ENCODE assay signal across 12 cellular contexts in the genomic region with DNA sequence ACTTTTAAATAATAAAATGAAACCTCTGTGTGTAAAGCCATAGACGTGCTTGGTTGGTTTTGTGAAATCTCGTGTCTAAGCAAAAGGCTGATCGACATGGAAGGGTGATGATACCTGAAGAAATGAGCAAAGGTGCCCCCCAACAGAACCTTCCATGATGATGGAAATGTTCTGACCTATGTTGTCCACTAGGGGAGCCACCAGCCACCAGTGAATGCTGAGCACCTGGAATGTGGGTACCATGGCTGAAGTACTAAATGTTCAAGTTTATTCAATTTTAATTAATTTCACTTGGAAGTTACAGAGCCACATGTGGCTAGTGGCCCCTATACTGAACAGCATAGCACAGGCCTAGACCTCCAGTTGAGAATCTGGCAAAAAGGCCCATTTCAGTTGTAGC.
DNase-seq lines count a peak whose midpoint lies in the region; ATAC-seq, FAIRE-seq and TF ChIP-seq lines count a peak whose summit lies in the region.
"Had no signal": no experiment of that assay in that cellular context is flagged by ENCODE, and none has a peak within 500 bp of the region (broad histone marks: within the 10 kb centered on the region; RNA-seq: fewer than 3 reads in every experiment).

No MANE protein-coding gene starts in this region.

- H3K36me3 ChIP-seq in BJ (ENCODE audit: control insufficient read depth, insufficient read depth, low read length) (no peaks in the 10 kb centered on the region), K562 (ENCODE audit: control insufficient read depth, insufficient read depth, low read length) (no peaks in the 10 kb centered on the region), HepG2 (replicated peaks in 1 of 2; ENCODE audit: control insufficient read depth in 1 of 2, insufficient read depth in 2 of 2, low read length in 2 of 2) (no peaks in the 10 kb centered on the region), adrenal gland (replicated peaks in 1 of 2) (no peaks in the 10 kb centered on the region)

- CTCF ChIA-PET in BJ (lab: Yijun Ruan, JAX): interaction anchor here (0.6 to 12.8 kb wide), 17 partner anchors 9 to 317 kb away, joined by 3 to 230 read pairs (median 4); a partner anchor contains a TSS
- CTCF ChIA-PET in HEK293T (lab: Yijun Ruan, JAX): interaction anchor here (1.2 kb wide), 1 partner anchor 206 kb away, joined by 4 read pairs; no protein-coding TSS in a partner anchor
- CTCF ChIA-PET in K562 (lab: Yijun Ruan, JAX; ENCODE audit: low intra/inter-chr PET ratio): interaction anchor here (0.7 to 2.5 kb wide), 2 partner anchors 10 to 206 kb away, joined by 3 to 10 read pairs; no protein-coding TSS in a partner anchor
- CTCF ChIA-PET in HepG2 (lab: Yijun Ruan, JAX; ENCODE audit: low intra/inter-chr PET ratio, low total read pairs): interaction anchor here (2.0 kb wide), 1 partner anchor 356 kb away, joined by 8 read pairs; no protein-coding TSS in a partner anchor

- intact Hi-C loops in K562 (cut with micrococcal nuclease): no loop called here
- intact Hi-C loops in HepG2 (cut with micrococcal nuclease; ENCODE audit: unreplicated experiment): no loop called here
- intact Hi-C loops in adrenal gland (cut with DNase I): loop anchor here in 1 of 2 donors (5.0 to 10.0 kb wide), 3 partner anchors 202 to 320 kb away; a partner anchor contains a TSS
- intact Hi-C loops in left cardiac atrium (cut with DNase I): loop anchor here in 1 of 2 donors (2.0 to 10.0 kb wide), 2 partner anchors 206 to 320 kb away; no protein-coding TSS in a partner anchor

- no peak overlapping the region for H3K4me3 ChIP-seq in BJ (ENCODE audit: low read depth, low read length)
- no peak overlapping the region for H3K4me3 ChIP-seq in K562
- no peak overlapping the region for H3K4me3 ChIP-seq in HepG2 (replicated peaks in 1 of 3; ENCODE audit: insufficient read depth in 1 of 3, low read depth in 2 of 3, low read length in 3 of 3)
- no peak overlapping the region for H3K4me3 ChIP-seq in adrenal gland
- H3K4me3 ChIP-seq: coronary artery had no signal

- TF ChIP-seq CTCF in BJ (IDR thresholded peaks at IDR 0.05; ENCODE audit: insufficient read depth, low read depth, low read length): peak; percentile 56
- TF ChIP-seq CTCF in K562 (IDR thresholded peaks at IDR 0.05 in 2 of 3, conservative IDR thresholded peaks at IDR 0.05 in 1 of 3; ENCODE audit: insufficient read depth in 2 of 3, low read depth in 1 of 3, low read length in 3 of 3): peak; percentile 62 to 69 (median 66)
- TF ChIP-seq CTCF in HepG2 (CRISPR knock-in tag; IDR thresholded peaks at IDR 0.05): peak; percentile 30
- TF ChIP-seq CTCF in adrenal gland (IDR thresholded peaks at IDR 0.05): peak in 2 of 6 experiments; percentile 33 to 39

- H3K4me1 ChIP-seq in K562 (replicated peaks in 1 of 2; ENCODE audit: control insufficient read depth in 2 of 2, insufficient read depth in 2 of 2, low read length in 2 of 2) (no peaks in the 10 kb centered on the region), HepG2 (ENCODE audit: insufficient read depth, low read length) (no peaks in the 10 kb centered on the region), adrenal gland (replicated peaks in 1 of 2) (no peaks in the 10 kb centered on the region)

- POLR2A ChIA-PET in BJ (lab: Charles Lee): no interaction called here
- POLR2A ChIA-PET in HEK293T (lab: Yijun Ruan, JAX): interaction anchor here (0.7 kb wide), 1 partner anchor 201 kb away, joined by 3 read pairs; no protein-coding TSS in a partner anchor
- POLR2A ChIA-PET in K562 (lab: Yijun Ruan, JAX): interaction anchor here (1.8 kb wide), 1 partner anchor 10 kb away, joined by 3 read pairs; no protein-coding TSS in a partner anchor
- POLR2A ChIA-PET in HepG2 (lab: Yijun Ruan, JAX): no interaction called here

- peak; percentile 76 for FAIRE-seq in K562 (lab: Jason Lieb, UNC)
- no peak for FAIRE-seq in HepG2 (lab: Jason Lieb, UNC)
- FAIRE-seq: islet of Langerhans had no signal

- no peaks in the 10 kb centered on the region for H3K9me1 ChIP-seq in K562 (ENCODE audit: control insufficient read depth, insufficient read depth, low read length)

- ATAC-seq in K562: peak; percentile 85
- ATAC-seq in HepG2: no peak
- no peak for ATAC-seq in left cardiac atrium

- H3K27me3 ChIP-seq in BJ (ENCODE audit: control insufficient read depth, insufficient read depth, low read length): no peaks in the 10 kb centered on the region
- peaks cover 0 to 8% of the 10 kb centered on the region in 2 experiments; a peak in 2 of 5 replicates for H3K27me3 ChIP-seq in K562 (ENCODE audit: control insufficient read depth in 2 of 2, insufficient read depth in 2 of 2, low read length in 2 of 2)
- H3K27me3 ChIP-seq in HepG2 (ENCODE audit: control insufficient read depth in 1 of 2, insufficient read depth in 2 of 2, low read length in 2 of 2): peaks cover 0 to 1% of the 10 kb centered on the region in 2 experiments; a peak in 1 of 5 replicates
- peaks cover 24% of the 10 kb centered on the region for H3K27me3 ChIP-seq in adrenal gland

- TF ChIP-seq POLR2A in K562 (conservative IDR thresholded peaks at IDR 0.05): no peak
- TF ChIP-seq POLR2A in HepG2 (IDR thresholded peaks at IDR 0.05; ENCODE audit: insufficient read depth in 1 of 2, low read depth in 2 of 2, low read length in 2 of 2): no peak
- no peak for TF ChIP-seq POLR2A in adrenal gland (IDR thresholded peaks at IDR 0.05)

- no peak for DNase-seq in BJ (ENCODE audit: low read depth)
- peak; percentile 9 for DNase-seq in HEK293T (ENCODE audit: extremely low spot score)
- DNase-seq in K562 (ENCODE audit: extremely low read depth in 1 of 4, low spot score in 3 of 4): peak; percentile 23 to 44 (median 40)
- DNase-seq in HepG2 (ENCODE audit: low spot score): no peak
- no peak for DNase-seq in stimulated activated CD4-positive, alpha-beta T cell treated with anti-CD3 and anti-CD28 coated beads, Interleukin-4, amount 100 ng/mL, for 1 hour
- DNase-seq in adrenal gland: no peak
- no peak for DNase-seq in putamen (ENCODE audit: low spot score)
- DNase-seq in left cardiac atrium: no peak
- DNase-seq: DMS153, NCI-H1105 treated with DMSO at 0.1 percent for 48 hours had no signal

- H3K79me2 ChIP-seq in K562 (ENCODE audit: control insufficient read depth, insufficient read depth, low read length) (no peaks in the 10 kb centered on the region), HepG2 (ENCODE audit: insufficient read depth, low read length) (no peaks in the 10 kb centered on the region)

- H2AFZ ChIP-seq in K562 (ENCODE audit: low read depth, low read length): no peak overlapping the region
- H2AFZ ChIP-seq in HepG2 (ENCODE audit: low read length): no peak overlapping the region

- WGBS in K562 (ENCODE audit: insufficient coverage, low coverage, missing lambda C conversion rate): 2% methylated on average over 3 of the region's 3 CpGs
- 30% methylated on average over 3 of the region's 3 CpGs for WGBS in HepG2 (ENCODE audit: low lambda C conversion rate)
- WGBS in adrenal gland, 4 donors: 78 to 93% (median 86%) methylated on average over 3 of the region's 3 CpGs

- H3K9me3 ChIP-seq in K562 (replicated peaks; ENCODE audit: control insufficient read depth, insufficient read depth, low read depth, low read length) (no peaks in the 10 kb centered on the region), HepG2 (ENCODE audit: low read length) (no peaks in the 10 kb centered on the region), adrenal gland (replicated peaks in 1 of 3) (no peaks in the 10 kb centered on the region)

- H3K4me2 ChIP-seq in K562 (ENCODE audit: insufficient read depth, low read length) (no peak overlapping the region), HepG2 (ENCODE audit: low read depth, low read length) (no peak overlapping the region)

- TF ChIP-seq EP300 in K562 (IDR thresholded peaks at IDR 0.05; ENCODE audit: low read length) (no peak), HepG2 (IDR thresholded peaks at IDR 0.05; ENCODE audit: low read depth in 2 of 2, low read length in 2 of 2) (no peak), HepG2 (CRISPR knock-in tag; IDR thresholded peaks at IDR 0.05; ENCODE audit: borderline replicate concordance) (no peak)

- H3K9ac ChIP-seq in K562 (ENCODE audit: insufficient read depth in 1 of 2, low read depth in 2 of 2, low read length in 2 of 2) (no peak overlapping the region), HepG2 (ENCODE audit: insufficient read depth, low read depth, low read length) (no peak overlapping the region)

- no peak overlapping the region for H3K27ac ChIP-seq in K562 (ENCODE audit: extremely low read depth, low read depth, low read length)
- H3K27ac ChIP-seq in HepG2 (ENCODE audit: extremely low read length, insufficient read depth, low read length): no peak overlapping the region
- H3K27ac ChIP-seq in adrenal gland: no peak overlapping the region
- H3K27ac ChIP-seq: coronary artery had no signal

- in situ Hi-C loops in K562 (cut with MboI) (loop anchor here (5.0 to 10.0 kb wide), 2 partner anchors 202 to 320 kb away; a partner anchor contains a TSS), HepG2 (cut with HindIII; ENCODE audit: extremely low pct_ligation_motif_present, low pct_unique_long_range_greater_than_20kb) (loop anchor here (5.0 to 10.0 kb wide), 2 partner anchors 202 to 320 kb away; a partner anchor contains a TSS)

- TF ChIP-seq RAD21 in K562 (CRISPR knock-in tag; conservative IDR thresholded peaks at IDR 0.05 in 1 of 2, IDR thresholded peaks at IDR 0.05 in 1 of 2) (peak in 1 of 2 experiments; percentile 39; a peak in 2 of 4 replicates), HepG2 (CRISPR knock-in tag; IDR thresholded peaks at IDR 0.05) (no peak)

- H4K20me1 ChIP-seq in K562 (replicated peaks; ENCODE audit: control insufficient read depth, insufficient read depth, low read length) (no peaks in the 10 kb centered on the region), HepG2 (ENCODE audit: insufficient read depth, low read length) (no peaks in the 10 kb centered on the region)

- BruUV-seq in K562 (replicated peaks; lab: Mats Ljungman, UMichigan): no TSS peak
- no TSS peak for BruUV-seq in HepG2 (replicated peaks; lab: Mats Ljungman, UMichigan)

TF ChIP-seq in HEK293T, 16 proteins besides CTCF, POLR2A, EP300 and RAD21 (continues in another document):
- TF ChIP-seq LEF1 (IDR thresholded peaks at IDR 0.05; ENCODE audit: borderline replicate concordance) (no peak), SUZ12 (IDR thresholded peaks at IDR 0.05) (no peak), BHLHE40 (IDR thresholded peaks at IDR 0.05; ENCODE audit: borderline replicate concordance) (no peak), FOXK2 (IDR thresholded peaks at IDR 0.05) (no peak), SP1 (IDR thresholded peaks at IDR 0.05) (no peak)

TF ChIP-seq in K562, 482 proteins besides CTCF, POLR2A, EP300 and RAD21 (continues in another document):
- TF ChIP-seq ESRRB (CRISPR knock-in tag; IDR thresholded peaks at IDR 0.05; ENCODE audit: borderline replicate concordance): no peak
- TF ChIP-seq HIVEP1 (CRISPR knock-in tag; IDR thresholded peaks at IDR 0.05): no peak
- no peak for TF ChIP-seq TCFL5 (CRISPR knock-in tag; conservative IDR thresholded peaks at IDR 0.05)
- no peak for TF ChIP-seq CXXC5 (CRISPR knock-in tag; IDR thresholded peaks at IDR 0.05)

TF ChIP-seq in HepG2, 621 proteins besides CTCF, POLR2A, EP300 and RAD21:
- 0 out of 2 replicates have a peak, but pooled peaks have one; percentile 12 for TF ChIP-seq STAG1 (CRISPR knock-in tag; IDR thresholded peaks at IDR 0.05)
- no peak for TF ChIP-seq KLF12 (CRISPR knock-in tag; IDR thresholded peaks at IDR 0.05; ENCODE audit: borderline replicate concordance)

Comparison
In these comparisons a context has a peak if more than half of its experiments do, and no peak if none do; other contexts are left out.
1. DNase-seq: peak in HEK293T (single experiment) and K562 (4 of 4); none in BJ (single experiment), HepG2 (single experiment), stimulated activated CD4-positive, alpha-beta T cell treated with anti-CD3 and anti-CD28 coated beads, Interleukin-4, amount 100 ng/mL, for 1 hour (single experiment), adrenal gland (0 of 7), putamen (single experiment) and left cardiac atrium (single experiment).
2. POLR2A ChIA-PET loops: an anchor here in HEK293T (0.7 kb wide) and K562 (1.8 kb wide); none called in BJ and HepG2.